In the genomic region with DNA sequence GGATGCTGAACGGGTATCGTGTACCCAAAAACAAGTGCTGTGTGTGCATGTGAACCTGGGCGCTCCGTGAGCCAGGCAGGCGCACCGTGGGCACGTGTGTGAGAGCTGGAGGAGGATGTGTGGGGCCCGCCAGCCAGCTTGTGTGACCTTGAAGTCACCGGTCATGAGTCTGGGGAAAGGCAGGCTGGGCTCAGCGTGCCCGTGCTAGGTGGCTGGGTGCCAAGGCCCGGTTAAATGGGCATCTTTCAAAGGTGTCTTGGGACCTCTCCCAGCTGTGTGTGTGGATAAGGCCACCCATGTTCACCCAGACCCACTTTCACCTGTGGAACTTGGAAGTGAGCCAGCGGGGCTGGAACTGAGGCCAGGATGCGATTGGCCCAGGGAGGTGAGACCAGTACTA, we compare ENCODE assay signal across 20 cellular contexts. TPM values are rescaled to one million over a fixed set of nuclear protein-coding genes. Genes with fewer than 3 reads are reported as not detected.
"Had no signal": no experiment of that assay in that cellular context is flagged by ENCODE, and none has a peak within 500 bp of the region (broad histone marks: within the 10 kb centered on the region; RNA-seq: fewer than 3 reads in every experiment).

No MANE protein-coding gene starts in this region.

- ATAC-seq: lower lobe of right lung had no signal

- H3K36me3 ChIP-seq: cardiac muscle cell, esophagus muscularis mucosa, lower lobe of right lung, sigmoid colon, thyroid gland had no signal

- H3K27ac ChIP-seq: cardiac muscle cell, esophagus muscularis mucosa, lower lobe of right lung, sigmoid colon, thyroid gland had no signal

- FAIRE-seq: urothelium cell line had no signal

- H3K27me3 ChIP-seq: thyroid gland had no signal

- H3K4me3 ChIP-seq: cardiac muscle cell, esophagus muscularis mucosa, sigmoid colon, thyroid gland had no signal

- DNase-seq: activated CD4-positive, alpha-beta T cell treated with anti-CD3 and anti-CD28 coated beads for 1 hour; activated CD4-positive, alpha-beta T cell treated with anti-CD3 and anti-CD28 coated beads, Interleukin-2, amount 50 U/mL, for 4 hours; activated naive CD4-positive, alpha-beta T cell treated with anti-CD3 and anti-CD28 coated beads for 36 hours; activated T-cell treated with anti-CD3 and anti-CD28 coated beads for 4 hours; glutamatergic neuron; immature natural killer cell; lower lobe of right lung; sigmoid colon; stimulated activated CD4-positive, alpha-beta T cell treated with anti-CD3 and anti-CD28 coated beads, Interleukin-1b, Interleukin-23, amount 100 ng/mL, for 48 hours; T-helper 1 cell; thyroid gland had no signal

- H3K9me3 ChIP-seq: esophagus muscularis mucosa, lower lobe of right lung, sigmoid colon, thyroid gland had no signal

RNA-seq across cellular contexts. Expression of gene KCNT1, which starts 3.4 kb away (rescaled TPM):
- total RNA-seq: activated naive CD4-positive, alpha-beta T cell treated with anti-CD3 and anti-CD28 coated beads for 36 hours; activated T-helper 2 cell treated with anti-CD3 and anti-CD28 coated beads, Interferon-gamma antibody, Interleukin-2, Interleukin-4, amounts not matched to agents 10 μg/mL and 5 μg/mL and 100 μg/mL, durations not matched to agents 14 hours and 24 hours and 36 hours; fibroblast of villous mesenchyme; mesothelial cell of epicardium; osteoblast had no signal
- polyA plus RNA-seq: immature natural killer cell had no signal

RNA-seq across cellular contexts. Expression of gene SOHLH1, which starts 6.1 kb away (rescaled TPM):
- total RNA-seq: activated naive CD4-positive, alpha-beta T cell treated with anti-CD3 and anti-CD28 coated beads for 36 hours; activated T-helper 2 cell treated with anti-CD3 and anti-CD28 coated beads, Interferon-gamma antibody, Interleukin-2, Interleukin-4, amounts not matched to agents 10 μg/mL and 5 μg/mL and 100 μg/mL, durations not matched to agents 14 hours and 24 hours and 36 hours; cardiac muscle cell; esophagus muscularis mucosa; fibroblast of villous mesenchyme; lower lobe of right lung; mesothelial cell of epicardium; osteoblast; pulmonary artery endothelial cell; sigmoid colon; thyroid gland had no signal
- polyA plus RNA-seq: cardiac muscle cell, immature natural killer cell, neural cell, sigmoid colon had no signal

RNA-seq across cellular contexts. Expression of gene LCN9, which starts 42.3 kb away (rescaled TPM):
- total RNA-seq: activated naive CD4-positive, alpha-beta T cell treated with anti-CD3 and anti-CD28 coated beads for 36 hours; activated T-helper 2 cell treated with anti-CD3 and anti-CD28 coated beads, Interferon-gamma antibody, Interleukin-2, Interleukin-4, amounts not matched to agents 10 μg/mL and 5 μg/mL and 100 μg/mL, durations not matched to agents 14 hours and 24 hours and 36 hours; cardiac muscle cell; esophagus muscularis mucosa; fibroblast of villous mesenchyme; lower lobe of right lung; osteoblast; pulmonary artery endothelial cell; sigmoid colon; thyroid gland had no signal
- polyA plus RNA-seq: immature natural killer cell, sigmoid colon had no signal
